ENCODE assay signal across 17 cellular contexts in the genomic region with DNA sequence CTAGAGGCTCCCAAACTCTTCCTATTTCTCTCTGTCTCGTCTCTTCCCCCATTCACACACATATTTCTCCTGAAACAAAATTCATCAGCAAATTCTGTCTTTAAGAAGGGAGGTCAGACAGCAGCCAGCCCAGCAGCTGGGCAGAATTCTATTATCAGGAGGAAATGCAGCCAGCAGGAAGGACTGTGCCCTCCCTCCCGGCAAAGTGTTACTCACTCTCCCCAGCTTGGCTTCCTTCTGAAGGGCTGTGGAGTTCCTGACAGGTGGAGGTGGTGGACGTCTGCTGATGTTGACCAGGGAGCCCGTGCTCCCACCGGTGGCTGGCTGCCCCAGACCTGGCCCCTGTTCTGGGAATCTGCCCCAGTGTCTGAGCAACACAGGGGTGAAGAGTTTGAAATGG. TPM values are rescaled to one million over a fixed set of nuclear protein-coding genes. Genes with fewer than 3 reads are reported as not detected.
A peak's percentile ranks its signal among the peaks of the same experiment; 100 is the strongest.
DNase-seq lines count a peak whose midpoint lies in the region; ATAC-seq, FAIRE-seq and TF ChIP-seq lines count a peak whose summit lies in the region.
"Had no signal": no experiment of that assay in that cellular context is flagged by ENCODE, and none has a peak within 500 bp of the region (broad histone marks: within the 10 kb centered on the region; RNA-seq: fewer than 3 reads in every experiment).

No MANE protein-coding gene starts in this region.

- no peaks in the 10 kb centered on the region for H3K9me3 Mint-ChIP-seq in mesothelial cell of epicardium
- H3K9me3 Mint-ChIP-seq in nephron progenitor cell, result no peaks in the 10 kb centered on the region
- H3K9me3 Mint-ChIP-seq: activated naive CD8-positive, alpha-beta T cell treated with anti-CD3 and anti-CD28 coated beads for 36 hours had no signal

- H3K4me3 Mint-ChIP-seq in mesothelial cell of epicardium (no peak overlapping the region), nephron progenitor cell (no peak overlapping the region)
- H3K4me3 Mint-ChIP-seq: activated naive CD8-positive, alpha-beta T cell treated with anti-CD3 and anti-CD28 coated beads for 36 hours had no signal

- TF ChIP-seq POLR2A in GM12892 (IDR thresholded peaks at IDR 0.05; ENCODE audit: low read depth, low read length) (no peak), thyroid gland (IDR thresholded peaks at IDR 0.05) (no peak)

- no peak overlapping the region for H3K9ac ChIP-seq in GM23248
- no peak overlapping the region for H3K9ac ChIP-seq in rectal smooth muscle tissue (ENCODE audit: low read length)

- no peak overlapping the region for H3K27ac Mint-ChIP-seq in mesothelial cell of epicardium
- H3K27ac Mint-ChIP-seq in nephron progenitor cell, result no peak overlapping the region
- H3K27ac Mint-ChIP-seq: activated naive CD8-positive, alpha-beta T cell treated with anti-CD3 and anti-CD28 coated beads for 36 hours had no signal

- no peaks in the 10 kb centered on the region for H3K9me2 ChIP-seq in GM23248 (ENCODE audit: insufficient read depth)

- intact Hi-C loops in thyroid gland (cut with DNase I), result no loop called here

- H2AFZ ChIP-seq in GM23248, result no peak overlapping the region

- no peaks in the 10 kb centered on the region for H3K36me3 ChIP-seq in GM23248 (ENCODE audit: low read depth)
- no peaks in the 10 kb centered on the region for H3K36me3 ChIP-seq in rectal smooth muscle tissue (ENCODE audit: control insufficient read depth, insufficient read depth, low read length)
- no peaks in the 10 kb centered on the region for H3K36me3 ChIP-seq in thyroid gland
- H3K36me3 ChIP-seq: heart left ventricle, suprapubic skin had no signal

- no peak overlapping the region for H3K4me2 ChIP-seq in GM23248 (ENCODE audit: unreplicated experiment)

- in situ Hi-C loops in GM23248 (cut with MboI), result no loop called here

- H3K27ac ChIP-seq in GM23248 (no peak overlapping the region), rectal smooth muscle tissue (ENCODE audit: low read depth, low read length) (peak overlapping the region; percentile 89), thyroid gland (no peak overlapping the region)
- H3K27ac ChIP-seq: suprapubic skin had no signal

- no peaks in the 10 kb centered on the region for H3K9me3 ChIP-seq in GM23248 (ENCODE audit: low read depth)
- no peaks in the 10 kb centered on the region for H3K9me3 ChIP-seq in thyroid gland
- H3K9me3 ChIP-seq: heart left ventricle, suprapubic skin had no signal

- ATAC-seq in SK-N-SH treated with all-trans-retinoic acid at 6 μM for 48 hours, result peak; percentile 72
- ATAC-seq: heart left ventricle had no signal

- no peaks in the 10 kb centered on the region for H4K20me1 ChIP-seq in GM23248 (ENCODE audit: insufficient read depth)

- TF ChIP-seq CTCF in fibroblast of the aortic adventitia (IDR thresholded peaks at IDR 0.05; ENCODE audit: insufficient read depth, low read length) (no peak), mesothelial cell of epicardium (IDR thresholded peaks at IDR 0.05; ENCODE audit: unreplicated experiment) (no peak), nephron progenitor cell (IDR thresholded peaks at IDR 0.05) (no peak), thyroid gland (IDR thresholded peaks at IDR 0.05) (no peak)

- H3K4me1 Mint-ChIP-seq in mesothelial cell of epicardium, result peaks cover 6% of the 10 kb centered on the region
- peaks cover 39% of the 10 kb centered on the region for H3K4me1 Mint-ChIP-seq in nephron progenitor cell
- H3K4me1 Mint-ChIP-seq: activated naive CD8-positive, alpha-beta T cell treated with anti-CD3 and anti-CD28 coated beads for 36 hours had no signal

- DNase-seq in GM23248, result peak; percentile 35
- DNase-seq in fibroblast of the aortic adventitia (ENCODE audit: low read depth), result peak; percentile 28
- DNase-seq in mesothelial cell of epicardium (ENCODE audit: low spot score in 2 of 2, unreplicated experiment in 2 of 2), result no peak
- no peak for DNase-seq in nephron progenitor cell
- DNase-seq in GM12892 (ENCODE audit: insufficient read length), result no peak
- no peak for DNase-seq in thyroid gland
- DNase-seq: activated CD4-positive, alpha-beta T cell treated with anti-CD3 and anti-CD28 coated beads, Interleukin-2, amount 50 U/mL, for 1 hour; activated naive CD8-positive, alpha-beta T cell treated with anti-CD3 and anti-CD28 coated beads for 36 hours; cerebellar nuclear complex; heart left ventricle; NCI-H2081 treated with DMSO at 0.1 percent for 48 hours; SHP77 had no signal

- FAIRE-seq in GM12892 (lab: Jason Lieb, UNC), result no peak

- WGBS in GM23248 (ENCODE audit: low coverage in 1 of 2, low lambda C conversion rate in 2 of 2, missing lambda C conversion rate in 2 of 2), 2 experiments, result 17 to 23% methylated on average over 5 of the region's 5 CpGs
- 40 to 61% methylated on average over 5 of the region's 5 CpGs for WGBS in thyroid gland, 2 donors

- no peaks in the 10 kb centered on the region for H3F3A ChIP-seq in GM23248 (ENCODE audit: insufficient read depth)

- no peaks in the 10 kb centered on the region for H3K79me2 ChIP-seq in GM23248 (ENCODE audit: insufficient read depth)

- H3K36me3 Mint-ChIP-seq in mesothelial cell of epicardium (no peaks in the 10 kb centered on the region), nephron progenitor cell (ENCODE audit: low read depth) (no peaks in the 10 kb centered on the region)
- H3K36me3 Mint-ChIP-seq: activated naive CD8-positive, alpha-beta T cell treated with anti-CD3 and anti-CD28 coated beads for 36 hours had no signal

- H3K4me1 ChIP-seq in GM23248 (ENCODE audit: insufficient read depth), result no peaks in the 10 kb centered on the region
- H3K4me1 ChIP-seq in rectal smooth muscle tissue (ENCODE audit: control insufficient read depth, insufficient read depth, low read length), result peaks cover 42% of the 10 kb centered on the region
- H3K4me1 ChIP-seq in thyroid gland, result peaks cover 0 to 29% of the 10 kb centered on the region in 2 donors

- no peak overlapping the region for H3K4me3 ChIP-seq in GM23248
- no peak overlapping the region for H3K4me3 ChIP-seq in fibroblast of the aortic adventitia (ENCODE audit: low read depth, low read length)
- no peak overlapping the region for H3K4me3 ChIP-seq in rectal smooth muscle tissue (ENCODE audit: low read length)
- H3K4me3 ChIP-seq in thyroid gland (replicated peaks in 1 of 3), result no peak overlapping the region
- H3K4me3 ChIP-seq: heart left ventricle, suprapubic skin had no signal

- H3K27me3 ChIP-seq in GM23248 (replicated peaks; ENCODE audit: insufficient read depth), result peaks cover 42% of the 10 kb centered on the region
- H3K27me3 ChIP-seq in rectal smooth muscle tissue (ENCODE audit: control insufficient read depth, insufficient read depth, low read length), result no peaks in the 10 kb centered on the region
- H3K27me3 ChIP-seq in thyroid gland, result no peaks in the 10 kb centered on the region

- H3K27me3 Mint-ChIP-seq in mesothelial cell of epicardium (ENCODE audit: low read depth) (peaks cover 12% of the 10 kb centered on the region), nephron progenitor cell (ENCODE audit: low read depth, poor library complexity) (peaks cover 12% of the 10 kb centered on the region)

TF ChIP-seq in SK-N-SH treated with all-trans-retinoic acid at 6 μM for 48 hours, 23 proteins besides CTCF, POLR2A, EP300 and RAD21:
- no peak for TF ChIP-seq TOX (CRISPR knock-in tag; IDR thresholded peaks at IDR 0.05; ENCODE audit: borderline replicate concordance)
- TF ChIP-seq PPARA (CRISPR knock-in tag; IDR thresholded peaks at IDR 0.05; ENCODE audit: borderline replicate concordance), result no peak
- no peak for TF ChIP-seq ZFP30 (CRISPR knock-in tag; IDR thresholded peaks at IDR 0.05)
- no peak for TF ChIP-seq ISL1 (CRISPR knock-in tag; IDR thresholded peaks at IDR 0.05)
- TF ChIP-seq, protein P1, sequence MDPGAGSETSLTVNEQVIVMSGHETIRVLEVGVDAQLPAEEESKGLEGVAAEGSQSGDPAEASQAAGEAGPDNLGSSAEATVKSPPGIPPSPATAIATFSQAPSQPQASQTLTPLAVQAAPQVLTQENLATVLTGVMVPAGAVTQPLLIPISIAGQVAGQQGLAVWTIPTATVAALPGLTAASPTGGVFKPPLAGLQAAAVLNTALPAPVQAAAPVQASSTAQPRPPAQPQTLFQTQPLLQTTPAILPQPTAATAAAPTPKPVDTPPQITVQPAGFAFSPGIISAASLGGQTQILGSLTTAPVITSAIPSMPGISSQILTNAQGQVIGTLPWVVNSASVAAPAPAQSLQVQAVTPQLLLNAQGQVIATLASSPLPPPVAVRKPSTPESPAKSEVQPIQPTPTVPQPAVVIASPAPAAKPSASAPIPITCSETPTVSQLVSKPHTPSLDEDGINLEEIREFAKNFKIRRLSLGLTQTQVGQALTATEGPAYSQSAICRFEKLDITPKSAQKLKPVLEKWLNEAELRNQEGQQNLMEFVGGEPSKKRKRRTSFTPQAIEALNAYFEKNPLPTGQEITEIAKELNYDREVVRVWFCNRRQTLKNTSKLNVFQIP (CRISPR knock-in tag; IDR thresholded peaks at IDR 0.05; ENCODE audit: borderline replicate concordance, low read depth), result no peak
- TF ChIP-seq, protein P2, sequence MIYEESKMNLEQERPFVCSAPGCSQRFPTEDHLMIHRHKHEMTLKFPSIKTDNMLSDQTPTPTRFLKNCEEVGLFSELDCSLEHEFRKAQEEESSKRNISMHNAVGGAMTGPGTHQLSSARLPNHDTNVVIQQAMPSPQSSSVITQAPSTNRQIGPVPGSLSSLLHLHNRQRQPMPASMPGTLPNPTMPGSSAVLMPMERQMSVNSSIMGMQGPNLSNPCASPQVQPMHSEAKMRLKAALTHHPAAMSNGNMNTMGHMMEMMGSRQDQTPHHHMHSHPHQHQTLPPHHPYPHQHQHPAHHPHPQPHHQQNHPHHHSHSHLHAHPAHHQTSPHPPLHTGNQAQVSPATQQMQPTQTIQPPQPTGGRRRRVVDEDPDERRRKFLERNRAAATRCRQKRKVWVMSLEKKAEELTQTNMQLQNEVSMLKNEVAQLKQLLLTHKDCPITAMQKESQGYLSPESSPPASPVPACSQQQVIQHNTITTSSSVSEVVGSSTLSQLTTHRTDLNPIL (CRISPR knock-in tag; IDR thresholded peaks at IDR 0.05; ENCODE audit: low read depth), result no peak

RNA-seq across cellular contexts. Expression of a gene that starts 37.3 kb away (rescaled TPM):
- total RNA-seq in GM23248 (2014; rRNA removed; shearing (Covaris generic)), result 0.11 TPM in 1 of 2 replicates, not detected in the other
- polyA plus RNA-seq in GM23248 (2016; fragmentation: Nextera tagmentation; extraction: Ambion mirVana), result 0.13 TPM in 1 of 2 replicates, not detected in the other
- total RNA-seq in fibroblast of the aortic adventitia (ENCODE audit: low replicate concordance) (0.27 and 0.41 TPM in 2 replicates), mesothelial cell of epicardium (0.51 to 1.1 TPM (median 0.52 TPM) in 3 replicates), thyroid gland (under 1 TPM; 0.34 to 0.54 (median 0.47) TPM)
- 0.04 TPM for polyA plus RNA-seq in GM12892 (2012; ENCODE audit: missing spikeins)
- total RNA-seq: activated naive CD8-positive, alpha-beta T cell treated with anti-CD3 and anti-CD28 coated beads for 36 hours; epithelial cell of proximal tubule; M059J had no signal

Comparison
In these comparisons a context has a peak if more than half of its experiments do, and no peak if none do; other contexts are left out.
1. DNase-seq: peak in GM23248 (single experiment) and fibroblast of the aortic adventitia (single experiment); none in mesothelial cell of epicardium (0 of 2), nephron progenitor cell (single experiment), GM12892 (single experiment) and thyroid gland (0 of 2).